ENCODE assay signal across 1 cellular context in the genomic region with DNA sequence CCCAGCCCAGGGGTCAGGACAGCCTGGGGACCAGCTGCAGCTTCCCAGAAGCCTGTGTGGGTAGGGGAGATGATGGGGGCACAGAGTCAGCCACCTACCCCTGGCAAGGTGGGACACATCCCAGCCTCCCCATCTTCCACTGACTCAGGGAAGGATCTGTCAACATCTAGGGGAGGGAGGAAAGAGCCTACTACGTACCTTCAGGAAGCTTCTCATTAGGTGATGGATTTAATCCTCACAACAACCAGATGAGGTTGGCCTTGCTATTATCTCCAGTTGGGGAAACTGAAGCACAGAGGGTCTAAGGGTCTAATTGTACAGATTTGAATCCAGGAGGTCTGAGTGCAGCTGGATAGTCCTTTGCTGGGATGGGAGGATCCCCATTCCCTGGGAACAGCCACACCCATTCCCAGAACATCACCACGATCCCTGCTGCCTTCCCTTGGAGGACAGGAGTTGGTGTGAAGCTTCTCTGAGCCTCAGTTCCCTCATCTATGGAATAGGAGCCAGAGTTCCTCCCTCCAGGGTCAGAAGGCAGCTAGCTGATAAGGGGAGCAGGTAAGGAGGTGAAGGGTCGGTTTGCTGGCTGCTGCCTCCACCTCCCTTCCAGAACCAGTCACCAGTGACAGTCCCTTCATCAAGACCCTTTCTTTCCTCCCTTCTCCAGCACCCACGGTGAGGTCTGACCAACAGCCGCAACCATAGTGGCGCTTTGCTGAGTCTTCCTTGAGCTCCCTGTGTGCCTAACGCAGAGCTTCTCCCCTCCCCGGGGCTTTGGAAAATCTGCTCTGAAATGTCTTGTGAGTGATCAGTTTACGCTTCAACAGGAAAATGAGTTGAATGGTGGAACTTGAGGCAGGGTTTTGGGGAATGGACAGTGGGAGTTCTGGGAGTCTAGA.
TF ChIP-seq lines count a peak whose summit lies in the region.

No MANE protein-coding gene starts in this region.

TF ChIP-seq in HepG2, 621 proteins besides CTCF, POLR2A, EP300 and RAD21:
- TF ChIP-seq, protein P1, sequence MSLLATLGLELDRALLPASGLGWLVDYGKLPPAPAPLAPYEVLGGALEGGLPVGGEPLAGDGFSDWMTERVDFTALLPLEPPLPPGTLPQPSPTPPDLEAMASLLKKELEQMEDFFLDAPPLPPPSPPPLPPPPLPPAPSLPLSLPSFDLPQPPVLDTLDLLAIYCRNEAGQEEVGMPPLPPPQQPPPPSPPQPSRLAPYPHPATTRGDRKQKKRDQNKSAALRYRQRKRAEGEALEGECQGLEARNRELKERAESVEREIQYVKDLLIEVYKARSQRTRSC (CRISPR knock-in tag; IDR thresholded peaks at IDR 0.05; ENCODE audit: low read depth): no peak
- TF ChIP-seq CBX2 (IDR thresholded peaks at IDR 0.05; ENCODE audit: low read depth, low read length): no peak
- TF ChIP-seq CBX2 (CRISPR knock-in tag; IDR thresholded peaks at IDR 0.05; ENCODE audit: low read depth): 0 out of 2 replicates have a peak, but pooled peaks have one; percentile 50
- TF ChIP-seq, protein P2, sequence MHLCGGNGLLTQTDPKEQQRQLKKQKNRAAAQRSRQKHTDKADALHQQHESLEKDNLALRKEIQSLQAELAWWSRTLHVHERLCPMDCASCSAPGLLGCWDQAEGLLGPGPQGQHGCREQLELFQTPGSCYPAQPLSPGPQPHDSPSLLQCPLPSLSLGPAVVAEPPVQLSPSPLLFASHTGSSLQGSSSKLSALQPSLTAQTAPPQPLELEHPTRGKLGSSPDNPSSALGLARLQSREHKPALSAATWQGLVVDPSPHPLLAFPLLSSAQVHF (CRISPR knock-in tag; IDR thresholded peaks at IDR 0.05): no peak
- no peak for TF ChIP-seq ZNF615 (CRISPR knock-in tag; IDR thresholded peaks at IDR 0.05; ENCODE audit: borderline replicate concordance)
- TF ChIP-seq KDM1A (CRISPR knock-in tag; IDR thresholded peaks at IDR 0.05): no peak
- TF ChIP-seq NONO (IDR thresholded peaks at IDR 0.05): no peak
- 0 out of 2 replicates have a peak, but pooled peaks have one; percentile 26 for TF ChIP-seq NONO (CRISPR knock-in tag; conservative IDR thresholded peaks at IDR 0.05)
- no peak for TF ChIP-seq TCF7L2 (IDR thresholded peaks at IDR 0.05; ENCODE audit: low read depth, low read length)
- TF ChIP-seq, protein P3, sequence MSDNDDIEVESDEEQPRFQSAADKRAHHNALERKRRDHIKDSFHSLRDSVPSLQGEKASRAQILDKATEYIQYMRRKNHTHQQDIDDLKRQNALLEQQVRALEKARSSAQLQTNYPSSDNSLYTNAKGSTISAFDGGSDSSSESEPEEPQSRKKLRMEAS (IDR thresholded peaks at IDR 0.05): 0 out of 2 replicates have a peak, but pooled peaks have one; percentile 1
- no peak for TF ChIP-seq MAFK (conservative IDR thresholded peaks at IDR 0.05 in 1 of 2, IDR thresholded peaks at IDR 0.05 in 1 of 2; ENCODE audit: low read length in 2 of 2)
- TF ChIP-seq, protein P4, sequence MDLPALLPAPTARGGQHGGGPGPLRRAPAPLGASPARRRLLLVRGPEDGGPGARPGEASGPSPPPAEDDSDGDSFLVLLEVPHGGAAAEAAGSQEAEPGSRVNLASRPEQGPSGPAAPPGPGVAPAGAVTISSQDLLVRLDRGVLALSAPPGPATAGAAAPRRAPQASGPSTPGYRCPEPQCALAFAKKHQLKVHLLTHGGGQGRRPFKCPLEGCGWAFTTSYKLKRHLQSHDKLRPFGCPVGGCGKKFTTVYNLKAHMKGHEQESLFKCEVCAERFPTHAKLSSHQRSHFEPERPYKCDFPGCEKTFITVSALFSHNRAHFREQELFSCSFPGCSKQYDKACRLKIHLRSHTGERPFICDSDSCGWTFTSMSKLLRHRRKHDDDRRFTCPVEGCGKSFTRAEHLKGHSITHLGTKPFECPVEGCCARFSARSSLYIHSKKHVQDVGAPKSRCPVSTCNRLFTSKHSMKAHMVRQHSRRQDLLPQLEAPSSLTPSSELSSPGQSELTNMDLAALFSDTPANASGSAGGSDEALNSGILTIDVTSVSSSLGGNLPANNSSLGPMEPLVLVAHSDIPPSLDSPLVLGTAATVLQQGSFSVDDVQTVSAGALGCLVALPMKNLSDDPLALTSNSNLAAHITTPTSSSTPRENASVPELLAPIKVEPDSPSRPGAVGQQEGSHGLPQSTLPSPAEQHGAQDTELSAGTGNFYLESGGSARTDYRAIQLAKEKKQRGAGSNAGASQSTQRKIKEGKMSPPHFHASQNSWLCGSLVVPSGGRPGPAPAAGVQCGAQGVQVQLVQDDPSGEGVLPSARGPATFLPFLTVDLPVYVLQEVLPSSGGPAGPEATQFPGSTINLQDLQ (CRISPR knock-in tag; IDR thresholded peaks at IDR 0.05): peak; percentile 35; the same call in 1 of the 2 replicates
- 0 out of 2 replicates have a peak, but pooled peaks have one; percentile 8 for TF ChIP-seq PITX1 (CRISPR knock-in tag; IDR thresholded peaks at IDR 0.05)
- TF ChIP-seq, protein P5, sequence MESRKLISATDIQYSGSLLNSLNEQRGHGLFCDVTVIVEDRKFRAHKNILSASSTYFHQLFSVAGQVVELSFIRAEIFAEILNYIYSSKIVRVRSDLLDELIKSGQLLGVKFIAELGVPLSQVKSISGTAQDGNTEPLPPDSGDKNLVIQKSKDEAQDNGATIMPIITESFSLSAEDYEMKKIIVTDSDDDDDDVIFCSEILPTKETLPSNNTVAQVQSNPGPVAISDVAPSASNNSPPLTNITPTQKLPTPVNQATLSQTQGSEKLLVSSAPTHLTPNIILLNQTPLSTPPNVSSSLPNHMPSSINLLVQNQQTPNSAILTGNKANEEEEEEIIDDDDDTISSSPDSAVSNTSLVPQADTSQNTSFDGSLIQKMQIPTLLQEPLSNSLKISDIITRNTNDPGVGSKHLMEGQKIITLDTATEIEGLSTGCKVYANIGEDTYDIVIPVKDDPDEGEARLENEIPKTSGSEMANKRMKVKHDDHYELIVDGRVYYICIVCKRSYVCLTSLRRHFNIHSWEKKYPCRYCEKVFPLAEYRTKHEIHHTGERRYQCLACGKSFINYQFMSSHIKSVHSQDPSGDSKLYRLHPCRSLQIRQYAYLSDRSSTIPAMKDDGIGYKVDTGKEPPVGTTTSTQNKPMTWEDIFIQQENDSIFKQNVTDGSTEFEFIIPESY (CRISPR knock-in tag; IDR thresholded peaks at IDR 0.05): 0 out of 2 replicates have a peak, but pooled peaks have one; percentile 11
- no peak for TF ChIP-seq DMAP1 (CRISPR knock-in tag; IDR thresholded peaks at IDR 0.05)
- TF ChIP-seq MAFG (CRISPR knock-in tag; IDR thresholded peaks at IDR 0.05): 0 out of 2 replicates have a peak, but pooled peaks have one; percentile 8
- peak; percentile 81 for TF ChIP-seq ZKSCAN1 (IDR thresholded peaks at IDR 0.05; ENCODE audit: low read length)
- TF ChIP-seq HES4 (CRISPR knock-in tag; IDR thresholded peaks at IDR 0.05; ENCODE audit: borderline replicate concordance): no peak
- TF ChIP-seq ZNF274 (CRISPR knock-in tag; IDR thresholded peaks at IDR 0.05): 0 out of 2 replicates have a peak, but pooled peaks have one; percentile 46
- peak; percentile 83 for TF ChIP-seq ZNF121 (CRISPR knock-in tag; IDR thresholded peaks at IDR 0.05)
- TF ChIP-seq SOX13 (IDR thresholded peaks at IDR 0.05): no peak
- no peak for TF ChIP-seq SOX13 (CRISPR knock-in tag; conservative IDR thresholded peaks at IDR 0.05 in 1 of 2, IDR thresholded peaks at IDR 0.05 in 1 of 2)
- peak; percentile 49; the same call in 1 of the 2 replicates for TF ChIP-seq ZKSCAN5 (CRISPR knock-in tag; IDR thresholded peaks at IDR 0.05)
- TF ChIP-seq MEIS2 (CRISPR knock-in tag; IDR thresholded peaks at IDR 0.05): no peak
